In genomic region chr3:179668429-179668828, GRCh38 we compare ENCODE assay signal across 1 cellular context.
TF ChIP-seq lines count a peak whose summit lies in the region.

No MANE protein-coding gene starts in this region.

TF ChIP-seq in HepG2, 621 proteins besides CTCF, POLR2A, EP300 and RAD21 (continued from another document and continues in another):
- TF ChIP-seq, protein P1, sequence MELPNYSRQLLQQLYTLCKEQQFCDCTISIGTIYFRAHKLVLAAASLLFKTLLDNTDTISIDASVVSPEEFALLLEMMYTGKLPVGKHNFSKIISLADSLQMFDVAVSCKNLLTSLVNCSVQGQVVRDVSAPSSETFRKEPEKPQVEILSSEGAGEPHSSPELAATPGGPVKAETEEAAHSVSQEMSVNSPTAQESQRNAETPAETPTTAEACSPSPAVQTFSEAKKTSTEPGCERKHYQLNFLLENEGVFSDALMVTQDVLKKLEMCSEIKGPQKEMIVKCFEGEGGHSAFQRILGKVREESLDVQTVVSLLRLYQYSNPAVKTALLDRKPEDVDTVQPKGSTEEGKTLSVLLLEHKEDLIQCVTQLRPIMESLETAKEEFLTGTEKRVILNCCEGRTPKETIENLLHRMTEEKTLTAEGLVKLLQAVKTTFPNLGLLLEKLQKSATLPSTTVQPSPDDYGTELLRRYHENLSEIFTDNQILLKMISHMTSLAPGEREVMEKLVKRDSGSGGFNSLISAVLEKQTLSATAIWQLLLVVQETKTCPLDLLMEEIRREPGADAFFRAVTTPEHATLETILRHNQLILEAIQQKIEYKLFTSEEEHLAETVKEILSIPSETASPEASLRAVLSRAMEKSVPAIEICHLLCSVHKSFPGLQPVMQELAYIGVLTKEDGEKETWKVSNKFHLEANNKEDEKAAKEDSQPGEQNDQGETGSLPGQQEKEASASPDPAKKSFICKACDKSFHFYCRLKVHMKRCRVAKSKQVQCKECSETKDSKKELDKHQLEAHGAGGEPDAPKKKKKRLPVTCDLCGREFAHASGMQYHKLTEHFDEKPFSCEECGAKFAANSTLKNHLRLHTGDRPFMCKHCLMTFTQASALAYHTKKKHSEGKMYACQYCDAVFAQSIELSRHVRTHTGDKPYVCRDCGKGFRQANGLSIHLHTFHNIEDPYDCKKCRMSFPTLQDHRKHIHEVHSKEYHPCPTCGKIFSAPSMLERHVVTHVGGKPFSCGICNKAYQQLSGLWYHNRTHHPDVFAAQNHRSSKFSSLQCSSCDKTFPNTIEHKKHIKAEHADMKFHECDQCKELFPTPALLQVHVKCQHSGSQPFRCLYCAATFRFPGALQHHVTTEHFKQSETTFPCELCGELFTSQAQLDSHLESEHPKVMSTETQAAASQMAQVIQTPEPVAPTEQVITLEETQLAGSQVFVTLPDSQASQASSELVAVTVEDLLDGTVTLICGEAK (IDR thresholded peaks at IDR 0.05), result no peak
- TF ChIP-seq, protein P1 (CRISPR knock-in tag; IDR thresholded peaks at IDR 0.05), result no peak
- TF ChIP-seq NONO (IDR thresholded peaks at IDR 0.05) (no peak), NONO (CRISPR knock-in tag; conservative IDR thresholded peaks at IDR 0.05) (no peak), HIC2 (CRISPR knock-in tag; IDR thresholded peaks at IDR 0.05; ENCODE audit: low read depth) (no peak), ZNF441 (CRISPR knock-in tag; IDR thresholded peaks at IDR 0.05; ENCODE audit: borderline replicate concordance) (no peak), FOXP1 (IDR thresholded peaks at IDR 0.05) (no peak), FOXP1 (CRISPR knock-in tag; IDR thresholded peaks at IDR 0.05) (peak; percentile 46), ZNF121 (CRISPR knock-in tag; IDR thresholded peaks at IDR 0.05) (peak; percentile 70; the same call in 1 of the 2 replicates), FOXK1 (CRISPR knock-in tag; IDR thresholded peaks at IDR 0.05; ENCODE audit: borderline replicate concordance, low read depth) (no peak), SOX5 (CRISPR knock-in tag; IDR thresholded peaks at IDR 0.05; ENCODE audit: borderline replicate concordance) (peak; percentile 28; the same call in 1 of the 2 replicates), REXO4 (CRISPR knock-in tag; IDR thresholded peaks at IDR 0.05; ENCODE audit: borderline replicate concordance) (no peak), AGO2 (optimal IDR thresholded peaks at IDR 0.05; ENCODE audit: low read depth, low read length) (no peak), FLYWCH1 (CRISPR knock-in tag; IDR thresholded peaks at IDR 0.05) (no peak), FOXP4 (CRISPR knock-in tag; IDR thresholded peaks at IDR 0.05) (peak; percentile 30), ZBTB42 (CRISPR knock-in tag; IDR thresholded peaks at IDR 0.05) (no peak), E2F2 (CRISPR knock-in tag; IDR thresholded peaks at IDR 0.05; ENCODE audit: borderline replicate concordance) (no peak), ELF1 (CRISPR knock-in tag; IDR thresholded peaks at IDR 0.05) (no peak), ATF7 (IDR thresholded peaks at IDR 0.05) (no peak), ATF7 (CRISPR knock-in tag; IDR thresholded peaks at IDR 0.05) (no peak), ZBTB21 (CRISPR knock-in tag; IDR thresholded peaks at IDR 0.05) (no peak), SALL1 (CRISPR knock-in tag; IDR thresholded peaks at IDR 0.05) (0 out of 2 replicates have a peak, but pooled peaks have one; percentile 15), NRL (CRISPR knock-in tag; IDR thresholded peaks at IDR 0.05; ENCODE audit: borderline replicate concordance) (no peak), ZNF703 (CRISPR knock-in tag; IDR thresholded peaks at IDR 0.05; ENCODE audit: borderline replicate concordance) (no peak), NPAS2 (CRISPR knock-in tag; IDR thresholded peaks at IDR 0.05; ENCODE audit: borderline replicate concordance) (no peak), SRY (CRISPR knock-in tag; IDR thresholded peaks at IDR 0.05) (no peak), HMGA1 (CRISPR knock-in tag; conservative IDR thresholded peaks at IDR 0.05) (no peak), SOX13 (IDR thresholded peaks at IDR 0.05) (no peak), SOX13 (CRISPR knock-in tag; conservative IDR thresholded peaks at IDR 0.05 in 1 of 2, IDR thresholded peaks at IDR 0.05 in 1 of 2) (peak in 1 of 2 experiments; percentile 41; a peak in 1 of 4 replicates), ZMYM3 (CRISPR knock-in tag; IDR thresholded peaks at IDR 0.05) (no peak)
- TF ChIP-seq, protein P2, sequence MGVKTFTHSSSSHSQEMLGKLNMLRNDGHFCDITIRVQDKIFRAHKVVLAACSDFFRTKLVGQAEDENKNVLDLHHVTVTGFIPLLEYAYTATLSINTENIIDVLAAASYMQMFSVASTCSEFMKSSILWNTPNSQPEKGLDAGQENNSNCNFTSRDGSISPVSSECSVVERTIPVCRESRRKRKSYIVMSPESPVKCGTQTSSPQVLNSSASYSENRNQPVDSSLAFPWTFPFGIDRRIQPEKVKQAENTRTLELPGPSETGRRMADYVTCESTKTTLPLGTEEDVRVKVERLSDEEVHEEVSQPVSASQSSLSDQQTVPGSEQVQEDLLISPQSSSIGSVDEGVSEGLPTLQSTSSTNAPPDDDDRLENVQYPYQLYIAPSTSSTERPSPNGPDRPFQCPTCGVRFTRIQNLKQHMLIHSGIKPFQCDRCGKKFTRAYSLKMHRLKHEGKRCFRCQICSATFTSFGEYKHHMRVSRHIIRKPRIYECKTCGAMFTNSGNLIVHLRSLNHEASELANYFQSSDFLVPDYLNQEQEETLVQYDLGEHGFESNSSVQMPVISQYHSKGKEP (CRISPR knock-in tag; IDR thresholded peaks at IDR 0.05), result no peak
- TF ChIP-seq, protein P3, sequence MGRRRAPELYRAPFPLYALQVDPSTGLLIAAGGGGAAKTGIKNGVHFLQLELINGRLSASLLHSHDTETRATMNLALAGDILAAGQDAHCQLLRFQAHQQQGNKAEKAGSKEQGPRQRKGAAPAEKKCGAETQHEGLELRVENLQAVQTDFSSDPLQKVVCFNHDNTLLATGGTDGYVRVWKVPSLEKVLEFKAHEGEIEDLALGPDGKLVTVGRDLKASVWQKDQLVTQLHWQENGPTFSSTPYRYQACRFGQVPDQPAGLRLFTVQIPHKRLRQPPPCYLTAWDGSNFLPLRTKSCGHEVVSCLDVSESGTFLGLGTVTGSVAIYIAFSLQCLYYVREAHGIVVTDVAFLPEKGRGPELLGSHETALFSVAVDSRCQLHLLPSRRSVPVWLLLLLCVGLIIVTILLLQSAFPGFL (CRISPR knock-in tag; IDR thresholded peaks at IDR 0.05), result no peak
- TF ChIP-seq, protein P4, sequence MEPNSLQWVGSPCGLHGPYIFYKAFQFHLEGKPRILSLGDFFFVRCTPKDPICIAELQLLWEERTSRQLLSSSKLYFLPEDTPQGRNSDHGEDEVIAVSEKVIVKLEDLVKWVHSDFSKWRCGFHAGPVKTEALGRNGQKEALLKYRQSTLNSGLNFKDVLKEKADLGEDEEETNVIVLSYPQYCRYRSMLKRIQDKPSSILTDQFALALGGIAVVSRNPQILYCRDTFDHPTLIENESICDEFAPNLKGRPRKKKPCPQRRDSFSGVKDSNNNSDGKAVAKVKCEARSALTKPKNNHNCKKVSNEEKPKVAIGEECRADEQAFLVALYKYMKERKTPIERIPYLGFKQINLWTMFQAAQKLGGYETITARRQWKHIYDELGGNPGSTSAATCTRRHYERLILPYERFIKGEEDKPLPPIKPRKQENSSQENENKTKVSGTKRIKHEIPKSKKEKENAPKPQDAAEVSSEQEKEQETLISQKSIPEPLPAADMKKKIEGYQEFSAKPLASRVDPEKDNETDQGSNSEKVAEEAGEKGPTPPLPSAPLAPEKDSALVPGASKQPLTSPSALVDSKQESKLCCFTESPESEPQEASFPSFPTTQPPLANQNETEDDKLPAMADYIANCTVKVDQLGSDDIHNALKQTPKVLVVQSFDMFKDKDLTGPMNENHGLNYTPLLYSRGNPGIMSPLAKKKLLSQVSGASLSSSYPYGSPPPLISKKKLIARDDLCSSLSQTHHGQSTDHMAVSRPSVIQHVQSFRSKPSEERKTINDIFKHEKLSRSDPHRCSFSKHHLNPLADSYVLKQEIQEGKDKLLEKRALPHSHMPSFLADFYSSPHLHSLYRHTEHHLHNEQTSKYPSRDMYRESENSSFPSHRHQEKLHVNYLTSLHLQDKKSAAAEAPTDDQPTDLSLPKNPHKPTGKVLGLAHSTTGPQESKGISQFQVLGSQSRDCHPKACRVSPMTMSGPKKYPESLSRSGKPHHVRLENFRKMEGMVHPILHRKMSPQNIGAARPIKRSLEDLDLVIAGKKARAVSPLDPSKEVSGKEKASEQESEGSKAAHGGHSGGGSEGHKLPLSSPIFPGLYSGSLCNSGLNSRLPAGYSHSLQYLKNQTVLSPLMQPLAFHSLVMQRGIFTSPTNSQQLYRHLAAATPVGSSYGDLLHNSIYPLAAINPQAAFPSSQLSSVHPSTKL (CRISPR knock-in tag; IDR thresholded peaks at IDR 0.05), result peak; percentile 51; the same call in 1 of the 2 replicates
- TF ChIP-seq, protein P5, sequence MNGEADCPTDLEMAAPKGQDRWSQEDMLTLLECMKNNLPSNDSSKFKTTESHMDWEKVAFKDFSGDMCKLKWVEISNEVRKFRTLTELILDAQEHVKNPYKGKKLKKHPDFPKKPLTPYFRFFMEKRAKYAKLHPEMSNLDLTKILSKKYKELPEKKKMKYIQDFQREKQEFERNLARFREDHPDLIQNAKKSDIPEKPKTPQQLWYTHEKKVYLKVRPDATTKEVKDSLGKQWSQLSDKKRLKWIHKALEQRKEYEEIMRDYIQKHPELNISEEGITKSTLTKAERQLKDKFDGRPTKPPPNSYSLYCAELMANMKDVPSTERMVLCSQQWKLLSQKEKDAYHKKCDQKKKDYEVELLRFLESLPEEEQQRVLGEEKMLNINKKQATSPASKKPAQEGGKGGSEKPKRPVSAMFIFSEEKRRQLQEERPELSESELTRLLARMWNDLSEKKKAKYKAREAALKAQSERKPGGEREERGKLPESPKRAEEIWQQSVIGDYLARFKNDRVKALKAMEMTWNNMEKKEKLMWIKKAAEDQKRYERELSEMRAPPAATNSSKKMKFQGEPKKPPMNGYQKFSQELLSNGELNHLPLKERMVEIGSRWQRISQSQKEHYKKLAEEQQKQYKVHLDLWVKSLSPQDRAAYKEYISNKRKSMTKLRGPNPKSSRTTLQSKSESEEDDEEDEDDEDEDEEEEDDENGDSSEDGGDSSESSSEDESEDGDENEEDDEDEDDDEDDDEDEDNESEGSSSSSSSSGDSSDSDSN (CRISPR knock-in tag; IDR thresholded peaks at IDR 0.05), result no peak
- TF ChIP-seq, protein P6, sequence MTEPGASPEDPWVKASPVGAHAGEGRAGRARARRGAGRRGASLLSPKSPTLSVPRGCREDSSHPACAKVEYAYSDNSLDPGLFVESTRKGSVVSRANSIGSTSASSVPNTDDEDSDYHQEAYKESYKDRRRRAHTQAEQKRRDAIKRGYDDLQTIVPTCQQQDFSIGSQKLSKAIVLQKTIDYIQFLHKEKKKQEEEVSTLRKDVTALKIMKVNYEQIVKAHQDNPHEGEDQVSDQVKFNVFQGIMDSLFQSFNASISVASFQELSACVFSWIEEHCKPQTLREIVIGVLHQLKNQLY (CRISPR knock-in tag; IDR thresholded peaks at IDR 0.05), result no peak
